15 cellular contexts compared by ENCODE assay signal in genomic region chr16:89040391-89040790, GRCh38. TPM values are rescaled to one million over a fixed set of nuclear protein-coding genes. Genes with fewer than 3 reads are reported as not detected.
DNase-seq lines count a peak whose midpoint lies in the region; ATAC-seq and TF ChIP-seq lines count a peak whose summit lies in the region.
"Had no signal": no experiment of that assay in that cellular context is flagged by ENCODE, and none has a peak within 500 bp of the region (broad histone marks: within the 10 kb centered on the region; RNA-seq: fewer than 3 reads in every experiment).

No MANE protein-coding gene starts in this region.

- H3K9me2 ChIP-seq in DOHH2 (replicated peaks; ENCODE audit: control insufficient read depth, low read length), result no peaks in the 10 kb centered on the region
- no peaks in the 10 kb centered on the region for H3K9me2 ChIP-seq in OCI-LY7 (ENCODE audit: insufficient read depth, low read length)
- H3K9me2 ChIP-seq in PC-3 (replicated peaks; ENCODE audit: low read length), result no peaks in the 10 kb centered on the region

- peak overlapping the region; percentile 50 for H3K4me3 ChIP-seq in DOHH2 (ENCODE audit: low read length)
- no peak overlapping the region for H3K4me3 ChIP-seq in OCI-LY7 (ENCODE audit: low read depth, low read length, poor library complexity, severe bottlenecking)
- no peak overlapping the region for H3K4me3 ChIP-seq in lower lobe of right lung
- no peak overlapping the region for H3K4me3 ChIP-seq in PC-3 (ENCODE audit: low read length)
- no peak overlapping the region for H3K4me3 ChIP-seq in adrenal gland
- H3K4me3 ChIP-seq: SK-N-MC had no signal

- no peaks in the 10 kb centered on the region for H3K36me3 Mint-ChIP-seq in stimulated activated memory B cell treated with anti-CD40 and anti-IgM and Interleukin-4, amounts not matched to agents 10 μg/mL and 1 μg/mL and 100 μg/mL, for 72 hours

- BruUV-seq in OCI-LY7 (replicated peaks; lab: Mats Ljungman, UMichigan), result no TSS peak
- BruUV-seq in PC-3 (replicated peaks; lab: Mats Ljungman, UMichigan), result no TSS peak

- H3K79me2 ChIP-seq in DOHH2 (ENCODE audit: control insufficient read depth, low read length) (peaks cover 6% of the 10 kb centered on the region; the same call in 1 of the 2 replicates), OCI-LY7 (ENCODE audit: insufficient read depth, low read depth, low read length) (no peaks in the 10 kb centered on the region), PC-3 (ENCODE audit: low read length) (no peaks in the 10 kb centered on the region)

- H3K4me1 ChIP-seq in DOHH2 (ENCODE audit: control insufficient read depth, low read length), result peaks cover 87% of the 10 kb centered on the region
- H3K4me1 ChIP-seq in OCI-LY7 (ENCODE audit: insufficient read depth, low read length, poor library complexity, severe bottlenecking), result peaks cover 41% of the 10 kb centered on the region
- no peaks in the 10 kb centered on the region for H3K4me1 ChIP-seq in lower lobe of right lung
- H3K4me1 ChIP-seq in PC-3 (ENCODE audit: insufficient read depth, low read length), result no peaks in the 10 kb centered on the region
- H3K4me1 ChIP-seq in adrenal gland (replicated peaks in 1 of 2), result no peaks in the 10 kb centered on the region

- H3K4me3 Mint-ChIP-seq in stimulated activated memory B cell treated with anti-CD40 and anti-IgM and Interleukin-4, amounts not matched to agents 10 μg/mL and 1 μg/mL and 100 μg/mL, for 72 hours, result peak overlapping the region; percentile 7

- no peak overlapping the region for H3K9ac ChIP-seq in PC-3 (ENCODE audit: low read length)

- H3K27me3 ChIP-seq in DOHH2 (ENCODE audit: control insufficient read depth, low read length), result no peaks in the 10 kb centered on the region
- H3K27me3 ChIP-seq in lower lobe of right lung (ENCODE audit: low read depth), result peaks cover 55% of the 10 kb centered on the region
- H3K27me3 ChIP-seq in PC-3 (ENCODE audit: low read length), result 0 out of 2 replicates have a peak, but pooled peaks cover 2% of the 10 kb centered on the region
- H3K27me3 ChIP-seq in adrenal gland, result peaks cover 39% of the 10 kb centered on the region

- H3K4me1 Mint-ChIP-seq in stimulated activated memory B cell treated with anti-CD40 and anti-IgM and Interleukin-4, amounts not matched to agents 10 μg/mL and 1 μg/mL and 100 μg/mL, for 72 hours, result peaks cover 42% of the 10 kb centered on the region

- CTCF ChIA-PET in OCI-LY7 (lab: Charles Lee; ENCODE audit: unreplicated experiment), result no interaction called here
- CTCF ChIA-PET in PC-3 (lab: Charles Lee), result no interaction called here

- ATAC-seq in lower lobe of right lung, result peak in 1 of 2 donors; percentile 13
- no peak for ATAC-seq in stimulated activated memory B cell treated with anti-CD40 and anti-IgM and Interleukin-4, amounts not matched to agents 10 μg/mL and 1 μg/mL and 100 μg/mL, for 72 hours
- ATAC-seq in PC-3, result no peak
- ATAC-seq: Panc1 had no signal

- intact Hi-C loops in OCI-LY7 (cut with micrococcal nuclease; ENCODE audit: unreplicated experiment) (no loop called here), lower lobe of right lung (cut with DNase I) (no loop called here), PC-3 (cut with micrococcal nuclease) (no loop called here), adrenal gland (cut with DNase I) (no loop called here)

- peak overlapping the region; percentile 81 for H3K27ac Mint-ChIP-seq in stimulated activated memory B cell treated with anti-CD40 and anti-IgM and Interleukin-4, amounts not matched to agents 10 μg/mL and 1 μg/mL and 100 μg/mL, for 72 hours

- WGBS in adrenal gland, 4 donors, result 40 to 71% (median 68%) methylated on average over 5 to 8 of the region's 8 CpGs

- H3K27me3 Mint-ChIP-seq in stimulated activated memory B cell treated with anti-CD40 and anti-IgM and Interleukin-4, amounts not matched to agents 10 μg/mL and 1 μg/mL and 100 μg/mL, for 72 hours, result peaks cover 21% of the 10 kb centered on the region

- H3K9me3 ChIP-seq in DOHH2 (ENCODE audit: control insufficient read depth, insufficient read depth, low read length), result no peaks in the 10 kb centered on the region
- H3K9me3 ChIP-seq in OCI-LY7 (ENCODE audit: low read length), result no peaks in the 10 kb centered on the region
- H3K9me3 ChIP-seq in lower lobe of right lung, result no peaks in the 10 kb centered on the region
- no peaks in the 10 kb centered on the region for H3K9me3 ChIP-seq in PC-3 (ENCODE audit: low read length)
- H3K9me3 ChIP-seq in adrenal gland (replicated peaks in 1 of 3), result no peaks in the 10 kb centered on the region

- H2AFZ ChIP-seq in OCI-LY7 (ENCODE audit: low read length), result no peak overlapping the region
- no peak overlapping the region for H2AFZ ChIP-seq in PC-3 (ENCODE audit: low read length)

- no peak for TF ChIP-seq POLR2A in adrenal gland (IDR thresholded peaks at IDR 0.05)

- no peaks in the 10 kb centered on the region; the same call in 1 of the 2 replicates for H3K36me3 ChIP-seq in DOHH2 (ENCODE audit: control insufficient read depth, low read length)
- no peaks in the 10 kb centered on the region for H3K36me3 ChIP-seq in OCI-LY7 (ENCODE audit: insufficient read depth, low read length)
- no peaks in the 10 kb centered on the region for H3K36me3 ChIP-seq in lower lobe of right lung
- no peaks in the 10 kb centered on the region for H3K36me3 ChIP-seq in PC-3 (ENCODE audit: low read depth, low read length)
- H3K36me3 ChIP-seq in adrenal gland (replicated peaks in 1 of 2), result no peaks in the 10 kb centered on the region

- no peaks in the 10 kb centered on the region for H3K9me3 Mint-ChIP-seq in stimulated activated memory B cell treated with anti-CD40 and anti-IgM and Interleukin-4, amounts not matched to agents 10 μg/mL and 1 μg/mL and 100 μg/mL, for 72 hours

- no peak for DNase-seq in OCI-LY7 (ENCODE audit: low spot score)
- peak; percentile 16 for DNase-seq in lower lobe of right lung
- DNase-seq in GM20000 (ENCODE audit: low spot score), result no peak
- DNase-seq in PC-3, result no peak
- no peak for DNase-seq in adrenal gland
- DNase-seq: ACHN, DND-41, KBM-7, NCI-H1105, NCI-H1694, NCI-H748 treated with DMSO at 0.1 percent for 48 hours had no signal

- TF ChIP-seq CTCF in DOHH2 (IDR thresholded peaks at IDR 0.05; ENCODE audit: low read depth, low read length, poor library complexity, severe bottlenecking) (no peak), OCI-LY7 (conservative IDR thresholded peaks at IDR 0.05; ENCODE audit: low read length) (no peak), lower lobe of right lung (IDR thresholded peaks at IDR 0.05) (no peak), GM20000 (IDR thresholded peaks at IDR 0.05; ENCODE audit: extremely low read depth, missing control alignments) (no peak), PC-3 (conservative IDR thresholded peaks at IDR 0.05; ENCODE audit: low read depth, low read length) (no peak), adrenal gland (IDR thresholded peaks at IDR 0.05) (no peak)

- peak overlapping the region; percentile 99 for H3K27ac ChIP-seq in DOHH2 (ENCODE audit: low read depth, low read length)
- H3K27ac ChIP-seq in OCI-LY7 (ENCODE audit: low read depth, low read length, poor library complexity, severe bottlenecking), result no peak overlapping the region
- H3K27ac ChIP-seq in lower lobe of right lung, result no peak overlapping the region
- no peak overlapping the region for H3K27ac ChIP-seq in PC-3 (ENCODE audit: low read length)
- H3K27ac ChIP-seq in adrenal gland, result no peak overlapping the region
- H3K27ac ChIP-seq: SK-N-MC had no signal

- H3F3A ChIP-seq in DOHH2 (ENCODE audit: control insufficient read depth, insufficient read depth) (peaks cover 7% of the 10 kb centered on the region; the same call in 1 of the 2 replicates), PC-3 (ENCODE audit: low read length, unreplicated experiment) (no peaks in the 10 kb centered on the region)

- peak overlapping the region; percentile 87 for H3K4me2 ChIP-seq in DOHH2 (ENCODE audit: low read length)
- 0 out of 2 replicates have a peak overlapping the region, but pooled peaks have one; percentile 56 for H3K4me2 ChIP-seq in OCI-LY7 (ENCODE audit: low read length)
- no peak overlapping the region for H3K4me2 ChIP-seq in PC-3 (ENCODE audit: low read length)

- POLR2A ChIA-PET in OCI-LY7 (lab: Charles Lee) (no interaction called here), PC-3 (lab: Charles Lee; ENCODE audit: unreplicated experiment) (no interaction called here)

- H4K20me1 ChIP-seq in DOHH2 (ENCODE audit: control insufficient read depth, insufficient read depth, low read depth, low read length) (no peaks in the 10 kb centered on the region), OCI-LY7 (ENCODE audit: insufficient read depth, low read length) (no peaks in the 10 kb centered on the region), PC-3 (ENCODE audit: low read length) (no peaks in the 10 kb centered on the region)

RNA-seq across cellular contexts. Expression of gene ACSF3, which starts 53.3 kb away (rescaled TPM):
- total RNA-seq in OCI-LY7 (2014; rRNA removed; shearing (Covaris generic)), result 97.9 and 112 TPM in 2 replicates
- total RNA-seq in OCI-LY7 (2022) (143 and 149 TPM in 2 replicates), lower lobe of right lung (31.7 TPM), PC-3 (2014; rRNA removed) (33.5 and 42.6 TPM in 2 replicates), adrenal gland (10 to 100 TPM; 35.7 to 88.3 (median 57.0) TPM)
- 10 to 100 TPM; 32.4 to 90.3 (median 82.1) TPM for polyA plus RNA-seq in adrenal gland
